In the genomic region with DNA sequence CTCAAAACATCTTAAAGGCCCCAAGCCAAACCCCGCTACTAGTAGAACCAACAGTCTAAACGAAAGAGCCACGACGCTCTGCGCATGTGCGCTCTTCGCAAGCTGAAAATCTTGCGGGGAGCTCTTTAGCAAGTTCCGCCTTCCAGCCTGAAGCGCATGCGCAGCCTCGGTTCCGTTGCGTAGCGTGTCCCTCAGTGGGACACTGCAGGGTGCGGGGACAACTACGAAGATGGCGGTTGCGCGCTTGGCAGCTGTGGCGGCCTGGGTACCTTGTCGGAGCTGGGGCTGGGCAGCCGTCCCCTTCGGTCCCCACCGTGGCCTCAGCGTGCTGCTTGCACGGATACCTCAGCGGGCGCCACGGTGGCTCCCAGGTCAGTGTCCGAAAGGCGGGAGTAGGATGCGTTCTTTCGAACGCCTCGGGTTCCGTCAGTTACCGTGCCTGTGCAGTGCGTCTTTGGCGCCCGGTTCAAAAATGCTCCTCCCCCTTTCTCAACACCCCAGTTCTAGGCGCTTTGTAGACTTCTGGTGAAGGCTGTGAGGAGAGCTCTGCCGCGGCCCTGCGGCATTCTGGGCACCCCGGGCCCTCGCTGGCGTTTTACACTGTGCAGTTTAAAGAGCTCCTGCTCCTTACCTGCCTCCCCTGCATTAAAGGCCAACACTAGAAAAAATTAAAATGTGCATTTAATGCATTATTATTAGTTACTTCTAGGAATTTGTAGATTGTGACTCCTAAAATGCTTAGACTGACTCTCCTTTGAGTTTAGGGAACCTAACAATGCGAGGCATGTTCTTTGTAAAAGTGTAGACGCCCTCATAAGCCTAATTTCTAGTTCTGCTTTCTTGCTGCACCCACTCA, we compare ENCODE assay signal across 8 cellular contexts. TPM values are rescaled to one million over a fixed set of nuclear protein-coding genes. Genes with fewer than 3 reads are reported as not detected.
DNase-seq lines count a peak whose midpoint lies in the region; ATAC-seq and TF ChIP-seq lines count a peak whose summit lies in the region.

A gene (plus strand): TSS at position 194 of the 856 bp plus-strand sequence. CDS start 36 bp downstream, at position 230.

- TF ChIP-seq POLR2A in IMR-90 (IDR thresholded peaks at IDR 0.05; ENCODE audit: low read depth, low read length), result no peak; the same call in 1 of the 2 replicates

- H2AK9ac ChIP-seq in IMR-90 (replicated peaks; ENCODE audit: low read depth, low read length, poor library complexity), result peak within 1 kb of the TSS; percentile 73

- H2AFZ ChIP-seq in IMR-90 (replicated peaks; ENCODE audit: low read length, poor library complexity), result peak within 1 kb of the TSS; percentile 96
- H2AFZ ChIP-seq in PC-3 (ENCODE audit: low read length), result peak within 1 kb of the TSS; percentile 88

- H3K4me2 ChIP-seq in IMR-90 (ENCODE audit: low read depth, low read length) (peak within 1 kb of the TSS; percentile 96), PC-3 (ENCODE audit: low read length) (peak within 1 kb of the TSS; percentile 83)

- peak within 1 kb of the TSS; percentile 67; the same call in 1 of the 3 replicates for H2BK15ac ChIP-seq in IMR-90 (ENCODE audit: low read depth, low read length)

- peaks cover 6% of the 10 kb centered on the region for H3F3A ChIP-seq in PC-3 (ENCODE audit: low read length, unreplicated experiment)

- H3K4me1 ChIP-seq in IMR-90 (ENCODE audit: control insufficient read depth, insufficient read depth, low read length), result peaks cover 4% of the 10 kb centered on the region; the same call in 1 of the 2 replicates
- peaks cover 28% of the 10 kb centered on the region for H3K4me1 ChIP-seq in PC-3 (ENCODE audit: insufficient read depth, low read length)
- H3K4me1 ChIP-seq in esophagus (ENCODE audit: control insufficient read depth in 2 of 2, insufficient read depth in 2 of 2, low read length in 1 of 2), result peaks cover 0 to 2% of the 10 kb centered on the region in 2 donors
- peaks cover 5% of the 10 kb centered on the region for H3K4me1 ChIP-seq in mucosa of stomach (ENCODE audit: control insufficient read depth, insufficient read depth, low read length)

- intact Hi-C loops in IMR-90 (cut with micrococcal nuclease) (no loop called here), PC-3 (cut with micrococcal nuclease) (loop anchor here (5.0 kb wide), 1 partner anchor 402 kb away; no protein-coding TSS in a partner anchor)

- H3K36me3 ChIP-seq in IMR-90 (ENCODE audit: control insufficient read depth, insufficient read depth, low read length) (peaks cover 2% of the 10 kb centered on the region), PC-3 (ENCODE audit: low read depth, low read length) (peaks cover 20% of the 10 kb centered on the region), esophagus (ENCODE audit: control insufficient read depth in 2 of 2, insufficient read depth in 2 of 2, low read length in 1 of 2) (no peaks in the 10 kb centered on the region), mucosa of stomach (ENCODE audit: control insufficient read depth, insufficient read depth, low read length) (no peaks in the 10 kb centered on the region)

- 0 out of 2 replicates have a peak within 1 kb of the TSS, but pooled peaks have one; percentile 1 for H2BK20ac ChIP-seq in IMR-90 (ENCODE audit: low read depth, low read length)

- peak within 1 kb of the TSS; percentile 64 for H4K91ac ChIP-seq in IMR-90 (ENCODE audit: insufficient read depth, low read depth, low read length)

- H3K79me1 ChIP-seq in IMR-90 (ENCODE audit: low read depth in 1 of 2, low read length in 2 of 2), result peaks cover 16 to 23% of the 10 kb centered on the region in 2 experiments

- no peaks in the 10 kb centered on the region for H3K9me2 ChIP-seq in PC-3 (replicated peaks; ENCODE audit: low read length)

- TF ChIP-seq CTCF in IMR-90 (conservative IDR thresholded peaks at IDR 0.05; ENCODE audit: low read depth, low read length), result no peak
- TF ChIP-seq CTCF in PC-3 (conservative IDR thresholded peaks at IDR 0.05; ENCODE audit: low read depth, low read length), result no peak

- peak within 1 kb of the TSS; percentile 80 for H3K4me3 ChIP-seq in IMR-90 (ENCODE audit: insufficient read depth, low read depth, low read length)
- peak within 1 kb of the TSS; percentile 80 for H3K4me3 ChIP-seq in PC-3 (ENCODE audit: low read length)
- H3K4me3 ChIP-seq in esophagus (ENCODE audit: low read depth in 1 of 2, low read length in 2 of 2), result peak within 1 kb of the TSS; percentile 90 to 97
- H3K4me3 ChIP-seq in mucosa of stomach (ENCODE audit: low read length), result peak within 1 kb of the TSS; percentile 87

- H3K14ac ChIP-seq in IMR-90 (replicated peaks; ENCODE audit: low read depth, low read length), result peak within 1 kb of the TSS; percentile 63

- POLR2A ChIA-PET in IMR-90 (lab: Charles Lee; ENCODE audit: unreplicated experiment), result no interaction called here
- POLR2A ChIA-PET in PC-3 (lab: Charles Lee; ENCODE audit: unreplicated experiment), result interaction anchor here (0.5 to 1.0 kb wide), 10 partner anchors 16 to 180 kb away, joined by 3 to 18 read pairs (median 5); no protein-coding TSS in a partner anchor

- peak within 1 kb of the TSS; percentile 86 for H3K4ac ChIP-seq in IMR-90 (ENCODE audit: low read depth, low read length)

- H3K27me3 ChIP-seq in IMR-90 (ENCODE audit: control insufficient read depth, insufficient read depth, low read length), result no peaks in the 10 kb centered on the region
- H3K27me3 ChIP-seq in PC-3 (ENCODE audit: low read length), result no peaks in the 10 kb centered on the region
- no peaks in the 10 kb centered on the region for H3K27me3 ChIP-seq in esophagus (ENCODE audit: control insufficient read depth in 1 of 2, insufficient read depth in 2 of 2, low read length in 2 of 2)
- no peaks in the 10 kb centered on the region for H3K27me3 ChIP-seq in mucosa of stomach (ENCODE audit: control insufficient read depth, insufficient read depth, low read length)

- dilution Hi-C loops in IMR-90 (cut with HindIII; ENCODE audit: low sequenced_read_pairs, unreplicated experiment), result no loop called here

- ATAC-seq in GM21528 (IDR thresholded peaks at IDR 0.05; ENCODE audit: low FRiP score, unreplicated experiment) (peak; percentile 97), IMR-90 (ENCODE audit: low read depth) (peak; percentile 96), PC-3 (peak; percentile 86)

- CTCF ChIA-PET in IMR-90 (lab: Yijun Ruan, JAX) (interaction anchor here (0.7 to 2.6 kb wide), 6 partner anchors 9 to 261 kb away, joined by 3 to 11 read pairs (median 4); no protein-coding TSS in a partner anchor), PC-3 (lab: Charles Lee) (interaction anchor here (0.6 to 2.6 kb wide), 10 partner anchors 10 to 302 kb away, joined by 3 to 28 read pairs (median 3); no protein-coding TSS in a partner anchor)

- H3K23ac ChIP-seq in IMR-90 (ENCODE audit: low read depth, low read length), result peak within 1 kb of the TSS; percentile 65

- peak within 1 kb of the TSS; percentile 85 for H3K27ac ChIP-seq in IMR-90 (ENCODE audit: insufficient read depth, low read length)
- H3K27ac ChIP-seq in PC-3 (ENCODE audit: low read length), result peak within 1 kb of the TSS; percentile 36
- H3K27ac ChIP-seq in esophagus (ENCODE audit: low read depth in 2 of 2, low read length in 1 of 2), result peak within 1 kb of the TSS; percentile 92 to 93

- H3K79me2 ChIP-seq in PC-3 (ENCODE audit: low read length), result peaks cover 51% of the 10 kb centered on the region

- H4K5ac ChIP-seq in IMR-90 (ENCODE audit: low read depth, low read length), result peak within 1 kb of the TSS; percentile 69

- TF ChIP-seq RAD21 in IMR-90 (IDR thresholded peaks at IDR 0.05; ENCODE audit: low read length), result no peak

- 0 out of 2 replicates have a peak within 1 kb of the TSS, but pooled peaks have one; percentile 31 for H2AK5ac ChIP-seq in IMR-90 (ENCODE audit: low read depth, low read length)

- H3K9me3 ChIP-seq in IMR-90 (ENCODE audit: control insufficient read depth, insufficient read depth, low read length) (no peaks in the 10 kb centered on the region), PC-3 (ENCODE audit: low read length) (no peaks in the 10 kb centered on the region), esophagus (ENCODE audit: control insufficient read depth in 2 of 2, insufficient read depth in 1 of 2, low read depth in 1 of 2, low read length in 1 of 2) (no peaks in the 10 kb centered on the region), mucosa of stomach (ENCODE audit: control insufficient read depth, low read length) (no peaks in the 10 kb centered on the region)

- peak within 1 kb of the TSS; percentile 8; the same call in 1 of the 2 replicates for H3K18ac ChIP-seq in IMR-90 (ENCODE audit: low read depth, low read length)

- H4K20me1 ChIP-seq in IMR-90 (ENCODE audit: insufficient read depth, low read length) (no peaks in the 10 kb centered on the region), PC-3 (ENCODE audit: low read length) (no peaks in the 10 kb centered on the region)

- peak; percentile 93 for DNase-seq in DMS 273 treated with DMSO at 0.1 percent for 48 hours (lab: John Stamatoyannopoulos, UW)
- DNase-seq in IMR-90, result peak; percentile 98
- DNase-seq in PC-3, result peak; percentile 100
- DNase-seq in activated T-cell treated with anti-CD3 and anti-CD28 coated beads, Interleukin-2, amount 50 U/mL, for 1 hour, result peak; percentile 95
- peak; percentile 91 to 97 for DNase-seq in stimulated activated CD8-positive, alpha-beta memory T cell treated with anti-CD3 and anti-CD28 coated beads, Interleukin-7, amount 100 ng/mL, for 1 hour (ENCODE audit: low read depth in 2 of 2)

- peak within 1 kb of the TSS; percentile 78 for H3K9ac ChIP-seq in IMR-90 (ENCODE audit: low read depth, low read length)
- H3K9ac ChIP-seq in PC-3 (ENCODE audit: low read length), result peak within 1 kb of the TSS; percentile 82
- peak within 1 kb of the TSS; percentile 90 for H3K9ac ChIP-seq in mucosa of stomach (ENCODE audit: low read length)

- BruUV-seq in IMR-90 (replicated peaks; lab: Mats Ljungman, UMichigan) (no TSS peak), PC-3 (replicated peaks; lab: Mats Ljungman, UMichigan) (TSS peak; percentile 48)

- H3K9me1 ChIP-seq in IMR-90 (ENCODE audit: insufficient read depth, low read length), result no peaks in the 10 kb centered on the region

- 0% methylated on average over 24 of the region's 50 CpGs; no CpG with 5 or more reads in 1 of the 2 experiments for WGBS in IMR-90 (ENCODE audit: extremely low coverage in 2 of 2, insufficient read length in 1 of 2), 2 experiments
- 0 to 1% methylated on average over 50 of the region's 50 CpGs for WGBS in esophagus, 2 donors

- H3K56ac ChIP-seq in IMR-90 (ENCODE audit: extremely low read depth, insufficient read depth, low read length), result peak within 1 kb of the TSS; percentile 67

- H2BK120ac ChIP-seq in IMR-90 (ENCODE audit: low read depth, low read length), result peak within 1 kb of the TSS; percentile 63

- in situ Hi-C loops in IMR-90 (cut with MboI; ENCODE audit: low sequenced_read_pairs), result no loop called here

- H4K8ac ChIP-seq in IMR-90 (ENCODE audit: low read depth in 2 of 2, low read length in 2 of 2), result peak within 1 kb of the TSS; percentile 84 to 98

- peak within 1 kb of the TSS; percentile 83 for H2BK5ac ChIP-seq in IMR-90 (ENCODE audit: low read depth, low read length, poor library complexity, severe bottlenecking)

RNA-seq across cellular contexts. Expression of the gene that starts here (rescaled TPM):
- total RNA-seq in IMR-90 (2012; rRNA removed) (53.9 and 57.2 TPM in 2 replicates), PC-3 (2014; rRNA removed) (29.1 and 45.0 TPM in 2 replicates)
- polyA plus RNA-seq in IMR-90 (2012; rRNA removed) (17.7 and 24.7 TPM in 2 replicates), esophagus (1 to 10 TPM; 6.9 to 8.1 TPM)
- polyA plus RNA-seq in IMR-90 (2012; cell fraction: cytosol; rRNA removed), result 6.3 and 8.0 TPM in 2 replicates
- 6.5 and 16.2 TPM in 2 replicates for polyA plus RNA-seq in IMR-90 (2012; cell fraction: nucleus; rRNA removed; ENCODE audit: low replicate concordance)

Comparison
In these comparisons a context has a peak if more than half of its experiments do, and no peak if none do; other contexts are left out.
1. Peak in every context shown above with its lines: DNase-seq, ATAC-seq, H3K4me3 ChIP-seq and H3K27ac ChIP-seq.
2. H3K27ac ChIP-seq: peak in every context shown above with its lines; median percentile 92 in esophagus; 85 in IMR-90; 36 in PC-3.